8 cellular contexts compared by ENCODE assay signal in genomic region chr5:151651997-151652645, GRCh38. TPM values are rescaled to one million over a fixed set of nuclear protein-coding genes. Genes with fewer than 3 reads are reported as not detected.
A peak's percentile ranks its signal among the peaks of the same experiment; 100 is the strongest.
DNase-seq lines count a peak whose midpoint lies in the region; ATAC-seq, FAIRE-seq and TF ChIP-seq lines count a peak whose summit lies in the region.

No MANE protein-coding gene starts in this region.

- H3K27me3 ChIP-seq in neutrophil (no peaks in the 10 kb centered on the region), thyroid gland (no peaks in the 10 kb centered on the region)

- intact Hi-C loops in thyroid gland (cut with DNase I): loop anchor here (5.0 kb wide), 1 partner anchor 205 kb away; the partner anchor contains the start of gene SLC36A1

- peak; percentile 81 for DNase-seq in EL
- peak; percentile 62 for DNase-seq in Jurkat, Clone E6-1 (ENCODE audit: low read depth, low spot score)
- peak; percentile 63 for DNase-seq in RCC 7860 (ENCODE audit: low spot score)
- peak; percentile 80 to 81 for DNase-seq in activated T-cell treated with anti-CD3 and anti-CD28 coated beads, Interleukin-2, amount 50 U/mL, for 48 hours
- peak; percentile 85 for DNase-seq in fibroblast of pulmonary artery (ENCODE audit: low read depth)
- DNase-seq in thyroid gland: peak; percentile 81 to 86

- peak; percentile 33 for FAIRE-seq in RCC 7860 (lab: Jason Lieb, UNC)

- H3K4me1 ChIP-seq in neutrophil (ENCODE audit: control insufficient read depth in 1 of 2, insufficient read depth in 1 of 2, low read depth in 1 of 2, low read length in 1 of 2) (no peaks in the 10 kb centered on the region), thyroid gland (no peaks in the 10 kb centered on the region)

- no peak overlapping the region for H3K27ac ChIP-seq in neutrophil
- no peak overlapping the region for H3K27ac ChIP-seq in thyroid gland

- TF ChIP-seq POLR2A in thyroid gland (IDR thresholded peaks at IDR 0.05): no peak

- TF ChIP-seq CTCF in fibroblast of pulmonary artery (IDR thresholded peaks at IDR 0.05; ENCODE audit: low read length, missing control alignments) (peak; percentile 94), neutrophil (IDR thresholded peaks at IDR 0.05) (peak; percentile 34), thyroid gland (IDR thresholded peaks at IDR 0.05) (peak; percentile 63 to 95 (median 87))

- no peak overlapping the region for H3K4me3 ChIP-seq in Jurkat, Clone E6-1 (ENCODE audit: low read length)
- H3K4me3 ChIP-seq in fibroblast of pulmonary artery (replicated peaks; ENCODE audit: low read depth, low read length) (no peak overlapping the region), neutrophil (ENCODE audit: low read depth in 1 of 2, low read length in 1 of 2) (no peak overlapping the region), thyroid gland (replicated peaks in 1 of 3) (no peak overlapping the region)

- H3K9me3 ChIP-seq in neutrophil (no peaks in the 10 kb centered on the region), thyroid gland (no peaks in the 10 kb centered on the region)

- no peaks in the 10 kb centered on the region for H3K36me3 ChIP-seq in neutrophil
- H3K36me3 ChIP-seq in thyroid gland: no peaks in the 10 kb centered on the region

- peak; percentile 99 for ATAC-seq in GM21723 (IDR thresholded peaks at IDR 0.05; ENCODE audit: unreplicated experiment)

- WGBS in thyroid gland, 2 donors: 0 to 1% methylated on average over 4 to 5 of the region's 6 CpGs

RNA-seq across cellular contexts. Expression of gene SPARC, which starts 34.6 kb away (rescaled TPM):
- polyA plus RNA-seq in Jurkat, Clone E6-1 (2012; ENCODE audit: insufficient read depth, insufficient read length): 12.2 TPM
- total RNA-seq in thyroid gland: 100 to 1,000 TPM; 302 to 327 (median 309) TPM

Comparison
In these comparisons a context has a peak if more than half of its experiments do, and no peak if none do; other contexts are left out.
1. CTCF ChIP-seq: peak in every context shown above with its lines; median percentile 94 in fibroblast of pulmonary artery; 87 in thyroid gland; 34 in neutrophil.